ENCODE assay signal across 26 cellular contexts in the genomic region with DNA sequence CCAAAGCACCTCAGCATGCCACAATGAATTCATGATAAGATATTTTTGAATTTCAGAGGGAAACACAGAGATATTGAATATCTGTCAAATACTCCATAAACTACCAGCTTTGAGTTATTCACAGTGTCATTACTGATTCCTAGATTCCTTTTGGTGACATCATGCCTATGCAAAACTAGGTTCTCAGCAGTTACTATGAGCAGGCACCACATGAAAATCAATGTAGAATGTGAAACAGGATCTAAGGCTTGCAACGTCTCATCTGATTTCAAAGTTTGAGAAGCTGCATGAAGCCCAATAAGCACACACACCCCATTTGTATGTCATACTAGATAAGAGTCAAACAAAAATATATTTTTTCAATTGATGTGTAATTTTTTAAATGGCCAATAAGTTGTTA.
"Had no signal": no experiment of that assay in that cellular context is flagged by ENCODE, and none has a peak within 500 bp of the region (broad histone marks: within the 10 kb centered on the region; RNA-seq: fewer than 3 reads in every experiment).

No MANE protein-coding gene starts in this region.

- H3K4me1 ChIP-seq: left lung, lower lobe of right lung, parathyroid adenoma, right atrium auricular region, spleen, suprapubic skin, upper lobe of right lung had no signal

- H3K4me2 ChIP-seq: neural progenitor cell had no signal

- H3K36me3 ChIP-seq: left lung, lower lobe of right lung, neural progenitor cell, neutrophil, right atrium auricular region, spleen, suprapubic skin, thoracic aorta, tibial artery, upper lobe of right lung had no signal

- H3K27ac ChIP-seq: left lung, lower lobe of right lung, neural progenitor cell, neutrophil, parathyroid adenoma, right atrium auricular region, spleen, suprapubic skin, thoracic aorta, tibial artery, upper lobe of right lung had no signal

- H2AFZ ChIP-seq: parathyroid adenoma had no signal

- ATAC-seq: left colon; left lung; lower lobe of right lung; natural killer cell; sciatic nerve; stimulated activated effector memory CD8-positive, alpha-beta T cell treated with anti-CD3 and anti-CD28 coated beads, Interleukin-12 subunit alpha, Interleukin-12 subunit beta, amount 100 ng/mL, for 72 hours; upper lobe of right lung had no signal

- H3K27me3 ChIP-seq: left lung, neural progenitor cell, neutrophil, right atrium auricular region, spleen, suprapubic skin, tibial artery, upper lobe of right lung had no signal

- DNase-seq: hippocampal formation; kidney; left colon; left lung; lower lobe of right lung; mammary epithelial cell; mesenchymal stem cell; naive B cell; natural killer cell; nephron progenitor cell; occipital lobe; small intestine; spleen; stimulated activated CD4-positive, alpha-beta T cell treated with anti-CD3 and anti-CD28 coated beads, Interleukin-4, amount 100 ng/mL, for 24 hours; stimulated activated naive CD4-positive, alpha-beta T cell; tibial artery; trophoblast cell; upper lobe of right lung had no signal

- H3K4me3 ChIP-seq: left lung, lower lobe of right lung, neural progenitor cell, right atrium auricular region, spleen, suprapubic skin, thoracic aorta, tibial artery, upper lobe of right lung had no signal

- H3K79me2 ChIP-seq: parathyroid adenoma had no signal

- H3K9ac ChIP-seq: neural progenitor cell, parathyroid adenoma had no signal

- H3K9me3 ChIP-seq: left lung, lower lobe of right lung, neutrophil, right atrium auricular region, spleen, suprapubic skin, thoracic aorta, tibial artery, upper lobe of right lung had no signal
